10 cellular contexts compared by ENCODE assay signal in the genomic region with DNA sequence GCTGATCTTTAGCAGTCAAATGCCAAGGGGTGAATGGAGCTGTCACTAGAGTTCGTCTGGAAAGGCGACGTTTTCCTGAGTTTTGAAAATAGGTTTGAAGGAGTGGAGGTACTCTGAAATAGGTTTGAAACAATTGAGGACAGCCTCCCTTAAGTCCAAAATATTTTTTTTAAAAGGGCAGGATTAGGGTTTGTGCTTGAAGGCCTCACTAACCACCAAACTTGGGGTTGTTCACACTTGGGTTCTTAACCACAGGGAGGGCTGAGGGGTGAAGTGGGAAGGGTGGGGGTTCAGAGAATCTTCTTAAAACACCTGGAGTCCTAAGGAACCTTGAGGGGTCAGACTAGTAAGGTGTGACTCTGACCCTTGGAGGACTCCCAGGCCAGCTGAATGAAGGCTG. TPM values are rescaled to one million over a fixed set of nuclear protein-coding genes. Genes with fewer than 3 reads are reported as not detected.
DNase-seq lines count a peak whose midpoint lies in the region; ATAC-seq and TF ChIP-seq lines count a peak whose summit lies in the region.
"Had no signal": no experiment of that assay in that cellular context is flagged by ENCODE, and none has a peak within 500 bp of the region (broad histone marks: within the 10 kb centered on the region; RNA-seq: fewer than 3 reads in every experiment).

No MANE protein-coding gene starts in this region.

- no peaks in the 10 kb centered on the region for H3K36me3 Mint-ChIP-seq in activated CD4-positive, alpha-beta T cell treated with anti-CD3 and anti-CD28 coated beads, Interleukin-2, amount 10 ng/mL, durations not matched to agents 24 days and 14 days (ENCODE audit: low read depth)
- no peaks in the 10 kb centered on the region for H3K36me3 Mint-ChIP-seq in activated naive CD8-positive, alpha-beta T cell treated with anti-CD3 and anti-CD28 coated beads, Interleukin-2, amount 50 U/mL, for 24 hours (ENCODE audit: low read depth)
- no peaks in the 10 kb centered on the region for H3K36me3 Mint-ChIP-seq in neural progenitor cell

- H2AFZ ChIP-seq in Karpas-422 (ENCODE audit: low read length) (no peak overlapping the region), neural progenitor cell (replicated peaks) (peak overlapping the region; percentile 34)

- no peaks in the 10 kb centered on the region for H3K79me2 ChIP-seq in Karpas-422 (ENCODE audit: low read length)
- H3K79me2 ChIP-seq in neural progenitor cell (ENCODE audit: low read depth) = no peaks in the 10 kb centered on the region

- H3K4me1 ChIP-seq in Karpas-422 (ENCODE audit: low read length) (peaks cover 15% of the 10 kb centered on the region), neural progenitor cell (peaks cover 5% of the 10 kb centered on the region), mucosa of descending colon (ENCODE audit: low read depth) (peaks cover 10% of the 10 kb centered on the region)
- H3K4me1 ChIP-seq: tibial artery had no signal

- TF ChIP-seq CTCF in neural progenitor cell (IDR thresholded peaks at IDR 0.05) (no peak), dorsolateral prefrontal cortex (IDR thresholded peaks at IDR 0.05 in 54 of 56, conservative IDR thresholded peaks at IDR 0.05 in 2 of 56; ENCODE audit: low read depth in 1 of 56, partially characterized antibody in 56 of 56) (no peak), mucosa of descending colon (IDR thresholded peaks at IDR 0.05) (no peak)

- intact Hi-C loops in activated CD4-positive, alpha-beta T cell treated with anti-CD3 and anti-CD28 coated beads, Interleukin-2, amount 10 ng/mL, durations not matched to agents 24 days and 14 days (cut with micrococcal nuclease) = loop anchor here (2.0 kb wide), 1 partner anchor 83 kb away; a partner anchor contains a TSS
- intact Hi-C loops in dorsolateral prefrontal cortex (cut with DNase I) (loop anchor here in 1 of 2 donors (2.0 to 5.0 kb wide), 2 partner anchors 79 to 269 kb away; no protein-coding TSS in a partner anchor), mucosa of descending colon (cut with DNase I, micrococcal nuclease) (no loop called here)

- peaks cover 39% of the 10 kb centered on the region for H3K4me1 Mint-ChIP-seq in activated CD4-positive, alpha-beta T cell treated with anti-CD3 and anti-CD28 coated beads, Interleukin-2, amount 10 ng/mL, durations not matched to agents 24 days and 14 days
- peaks cover 36% of the 10 kb centered on the region for H3K4me1 Mint-ChIP-seq in activated naive CD8-positive, alpha-beta T cell treated with anti-CD3 and anti-CD28 coated beads, Interleukin-2, amount 50 U/mL, for 24 hours
- peaks cover 30% of the 10 kb centered on the region for H3K4me1 Mint-ChIP-seq in neural progenitor cell

- H3K9me3 Mint-ChIP-seq in activated CD4-positive, alpha-beta T cell treated with anti-CD3 and anti-CD28 coated beads, Interleukin-2, amount 10 ng/mL, durations not matched to agents 24 days and 14 days = no peaks in the 10 kb centered on the region
- no peaks in the 10 kb centered on the region for H3K9me3 Mint-ChIP-seq in activated naive CD8-positive, alpha-beta T cell treated with anti-CD3 and anti-CD28 coated beads, Interleukin-2, amount 50 U/mL, for 24 hours
- H3K9me3 Mint-ChIP-seq in neural progenitor cell = no peaks in the 10 kb centered on the region

- H3K4me3 Mint-ChIP-seq in activated CD4-positive, alpha-beta T cell treated with anti-CD3 and anti-CD28 coated beads, Interleukin-2, amount 10 ng/mL, durations not matched to agents 24 days and 14 days = peak overlapping the region; percentile 69
- H3K4me3 Mint-ChIP-seq in activated naive CD8-positive, alpha-beta T cell treated with anti-CD3 and anti-CD28 coated beads, Interleukin-2, amount 50 U/mL, for 24 hours = no peak overlapping the region
- no peak overlapping the region for H3K4me3 Mint-ChIP-seq in neural progenitor cell

- H3K27ac ChIP-seq in Karpas-422 (ENCODE audit: low read length) (no peak overlapping the region), neural progenitor cell (no peak overlapping the region), dorsolateral prefrontal cortex (peak overlapping the region in 29 of 59 donors; percentile 1 to 80 (median 53))
- H3K27ac ChIP-seq: tibial artery had no signal

- no peaks in the 10 kb centered on the region for H3K9me3 ChIP-seq in Karpas-422 (ENCODE audit: low read length)
- H3K9me3 ChIP-seq in neural progenitor cell (ENCODE audit: low read depth) = no peaks in the 10 kb centered on the region
- no peaks in the 10 kb centered on the region for H3K9me3 ChIP-seq in mucosa of descending colon
- H3K9me3 ChIP-seq: MG63, tibial artery had no signal

- H3K9ac ChIP-seq in Karpas-422 (ENCODE audit: low read length) = peak overlapping the region; percentile 0; the same call in 1 of the 2 replicates
- H3K9ac ChIP-seq in neural progenitor cell = no peak overlapping the region

- H3K27me3 Mint-ChIP-seq in activated CD4-positive, alpha-beta T cell treated with anti-CD3 and anti-CD28 coated beads, Interleukin-2, amount 10 ng/mL, durations not matched to agents 24 days and 14 days = no peaks in the 10 kb centered on the region
- no peaks in the 10 kb centered on the region for H3K27me3 Mint-ChIP-seq in activated naive CD8-positive, alpha-beta T cell treated with anti-CD3 and anti-CD28 coated beads, Interleukin-2, amount 50 U/mL, for 24 hours
- peaks cover 2% of the 10 kb centered on the region for H3K27me3 Mint-ChIP-seq in neural progenitor cell (ENCODE audit: insufficient read depth, low read depth)

- H3K27me3 ChIP-seq in Karpas-422 (ENCODE audit: low read length) (no peaks in the 10 kb centered on the region), neural progenitor cell (no peaks in the 10 kb centered on the region), dorsolateral prefrontal cortex (no peaks in the 10 kb centered on the region)
- H3K27me3 ChIP-seq: MG63, tibial artery had no signal

- no peaks in the 10 kb centered on the region for H3F3A ChIP-seq in neural progenitor cell (ENCODE audit: low read depth)

- ATAC-seq in activated naive CD8-positive, alpha-beta T cell treated with anti-CD3 and anti-CD28 coated beads, Interleukin-2, amount 50 U/mL, for 24 hours = no peak
- ATAC-seq in mucosa of descending colon = no peak

- H3K4me3 ChIP-seq in Karpas-422 (ENCODE audit: low read length) (no peak overlapping the region), neural progenitor cell (no peak overlapping the region), dorsolateral prefrontal cortex (no peak overlapping the region), mucosa of descending colon (no peak overlapping the region)
- H3K4me3 ChIP-seq: MG63, tibial artery had no signal

- no peaks in the 10 kb centered on the region for H3K36me3 ChIP-seq in Karpas-422 (ENCODE audit: insufficient read depth, low read length)
- H3K36me3 ChIP-seq in neural progenitor cell = no peaks in the 10 kb centered on the region
- H3K36me3 ChIP-seq in mucosa of descending colon (ENCODE audit: low read depth) = no peaks in the 10 kb centered on the region
- H3K36me3 ChIP-seq: MG63, tibial artery had no signal

- DNase-seq in activated CD4-positive, alpha-beta T cell treated with anti-CD3 and anti-CD28 coated beads, Interleukin-2, amount 10 ng/mL, durations not matched to agents 24 days and 14 days = no peak
- no peak for DNase-seq in activated CD4-positive, alpha-beta T cell treated with anti-CD3 and anti-CD28 coated beads, Interleukin-2, amount 50 U/mL, for 4 hours
- DNase-seq in Karpas-422 (no peak), neural progenitor cell (ENCODE audit: low spot score) (no peak), dorsolateral prefrontal cortex (no peak), mucosa of descending colon (no peak)
- no peak for DNase-seq in activated naive CD8-positive, alpha-beta T cell treated with anti-CD3 and anti-CD28 coated beads, Interleukin-2, amount 50 U/mL, for 24 hours
- no peak for DNase-seq in stimulated activated CD4-positive, alpha-beta T cell treated with anti-CD3 and anti-CD28 coated beads, Interleukin-2, amount 100 ng/mL, for 48 hours

- no peaks in the 10 kb centered on the region for H3K9me2 ChIP-seq in Karpas-422 (replicated peaks; ENCODE audit: insufficient read depth, low read length)

- H3K27ac Mint-ChIP-seq in activated CD4-positive, alpha-beta T cell treated with anti-CD3 and anti-CD28 coated beads, Interleukin-2, amount 10 ng/mL, durations not matched to agents 24 days and 14 days = peak overlapping the region; percentile 90
- H3K27ac Mint-ChIP-seq in activated naive CD8-positive, alpha-beta T cell treated with anti-CD3 and anti-CD28 coated beads, Interleukin-2, amount 50 U/mL, for 24 hours = peak overlapping the region; percentile 81
- H3K27ac Mint-ChIP-seq in neural progenitor cell = peak overlapping the region; percentile 51

- H4K20me1 ChIP-seq in Karpas-422 (ENCODE audit: insufficient read depth, low read depth, low read length) (no peaks in the 10 kb centered on the region), neural progenitor cell (ENCODE audit: low read depth) (no peaks in the 10 kb centered on the region)

- H3K4me2 ChIP-seq in Karpas-422 (ENCODE audit: low read depth, low read length, poor library complexity, severe bottlenecking) (no peak overlapping the region), neural progenitor cell (no peak overlapping the region)

RNA-seq across cellular contexts. Expression of a gene that starts 3.5 kb away (rescaled TPM):
- total RNA-seq in activated CD4-positive, alpha-beta T cell treated with anti-CD3 and anti-CD28 coated beads, Interleukin-2, amount 10 ng/mL, durations not matched to agents 24 days and 14 days = 1.8 and 2.2 TPM in 2 replicates
- total RNA-seq in Karpas-422 (2014; rRNA removed; shearing (Covaris generic); ENCODE audit: low replicate concordance) = not detected in 2 replicates
- total RNA-seq in neural progenitor cell (ENCODE audit: low replicate concordance) = not detected in 2 replicates
- 1 to 10 TPM in 71 of 120 experiments, under 1 TPM in 49; 0.25 to 6.7 (median 1.1) TPM for total RNA-seq in dorsolateral prefrontal cortex
- total RNA-seq in mucosa of descending colon = 1 to 10 TPM; 1.2 to 3.2 (median 2.2) TPM

RNA-seq across cellular contexts. Expression of a gene that starts 7.4 kb away (rescaled TPM):
- total RNA-seq in activated CD4-positive, alpha-beta T cell treated with anti-CD3 and anti-CD28 coated beads, Interleukin-2, amount 10 ng/mL, durations not matched to agents 24 days and 14 days = 28.8 and 32.2 TPM in 2 replicates
- total RNA-seq in Karpas-422 (2014; rRNA removed; shearing (Covaris generic); ENCODE audit: low replicate concordance) = 38.0 and 41.9 TPM in 2 replicates
- total RNA-seq in neural progenitor cell (ENCODE audit: low replicate concordance) = 21.0 and 41.2 TPM in 2 replicates
- 100 to 1,000 TPM in 6 of 120 experiments, 10 to 100 TPM in 114; 48.7 to 113 (median 81.7) TPM for total RNA-seq in dorsolateral prefrontal cortex
- total RNA-seq in mucosa of descending colon = 10 to 100 TPM; 63.5 to 69.1 (median 67.9) TPM

RNA-seq across cellular contexts. Expression of a gene that starts 37.8 kb away (rescaled TPM):
- total RNA-seq in activated CD4-positive, alpha-beta T cell treated with anti-CD3 and anti-CD28 coated beads, Interleukin-2, amount 10 ng/mL, durations not matched to agents 24 days and 14 days = 66.7 and 72.0 TPM in 2 replicates
- total RNA-seq in Karpas-422 (2014; rRNA removed; shearing (Covaris generic); ENCODE audit: low replicate concordance) = 100 and 124 TPM in 2 replicates
- total RNA-seq in neural progenitor cell (ENCODE audit: low replicate concordance) = 47.7 and 86.5 TPM in 2 replicates
- total RNA-seq in dorsolateral prefrontal cortex = 100 to 1,000 TPM in 11 of 120 experiments, 10 to 100 TPM in 109; 54.4 to 110 (median 82.7) TPM
- total RNA-seq in mucosa of descending colon = 100 to 1,000 TPM in 1 of 3 donors, 10 to 100 TPM in 2; 77.8 to 112 (median 84.5) TPM

RNA-seq across cellular contexts. Expression of a gene that starts 51.4 kb away (rescaled TPM):
- total RNA-seq in activated CD4-positive, alpha-beta T cell treated with anti-CD3 and anti-CD28 coated beads, Interleukin-2, amount 10 ng/mL, durations not matched to agents 24 days and 14 days = 108 and 114 TPM in 2 replicates
- total RNA-seq in Karpas-422 (2014; rRNA removed; shearing (Covaris generic); ENCODE audit: low replicate concordance) = 45.0 and 50.5 TPM in 2 replicates
- total RNA-seq in neural progenitor cell (ENCODE audit: low replicate concordance) (89.8 and 115 TPM in 2 replicates), dorsolateral prefrontal cortex (10 to 100 TPM; 20.5 to 56.1 (median 37.9) TPM), mucosa of descending colon (10 to 100 TPM in 2 of 3 donors, 1 to 10 TPM in 1; 10.0 to 29.4 (median 25.3) TPM)
